In the genomic region with DNA sequence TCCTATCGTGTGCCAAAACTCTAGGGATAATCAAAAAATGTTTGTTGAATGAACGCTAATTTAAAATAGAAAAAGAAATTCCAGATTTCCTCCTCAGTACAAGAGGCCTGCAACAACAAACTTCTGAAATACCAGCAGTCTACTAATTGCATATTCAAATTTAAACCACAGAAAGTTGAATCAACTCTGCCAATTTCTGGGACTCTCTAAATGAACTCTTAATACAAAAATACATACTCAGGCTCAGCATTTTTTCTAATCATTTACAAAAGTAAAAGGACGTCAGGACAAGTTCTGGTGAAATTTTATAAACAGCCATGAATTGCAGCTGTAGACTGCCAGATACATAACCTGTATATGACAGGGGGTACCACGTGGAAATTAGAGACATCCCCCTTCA, we compare ENCODE assay signal across 18 cellular contexts. TPM values are rescaled to one million over a fixed set of nuclear protein-coding genes. Genes with fewer than 3 reads are reported as not detected.
DNase-seq lines count a peak whose midpoint lies in the region; ATAC-seq and TF ChIP-seq lines count a peak whose summit lies in the region.
"Had no signal": no experiment of that assay in that cellular context is flagged by ENCODE, and none has a peak within 500 bp of the region (broad histone marks: within the 10 kb centered on the region; RNA-seq: fewer than 3 reads in every experiment).

No MANE protein-coding gene starts in this region.

- H2BK120ac ChIP-seq in mesenchymal stem cell (ENCODE audit: low read depth, low read length), result no peak overlapping the region

- H3K36me3 ChIP-seq in CD4-positive, CD25-positive, alpha-beta regulatory T cell (ENCODE audit: control insufficient read depth, insufficient read depth, low read length), result no peaks in the 10 kb centered on the region
- peaks cover 3 to 11% of the 10 kb centered on the region in 2 experiments for H3K36me3 ChIP-seq in mesenchymal stem cell (ENCODE audit: control insufficient read depth in 1 of 2, insufficient read depth in 2 of 2, low read depth in 1 of 2, low read length in 2 of 2)
- H3K36me3 ChIP-seq: breast epithelium, gastrocnemius medialis had no signal

- peak overlapping the region; percentile 5 to 51 (median 31) for H3K4me3 Mint-ChIP-seq in CD4-positive, CD25-positive, alpha-beta regulatory T cell
- peak overlapping the region; percentile 44 for H3K4me3 Mint-ChIP-seq in activated T-helper 17 cell treated with anti-CD3 and anti-CD28 coated beads, Interleukin-2, amount 50 U/mL, for 72 hours
- no peak overlapping the region for H3K4me3 Mint-ChIP-seq in glutamatergic neuron (ENCODE audit: unreplicated experiment)
- H3K4me3 Mint-ChIP-seq: activated CD4-positive, alpha-beta T cell treated with anti-CD3 and anti-CD28 coated beads, Interleukin-2, amount 10 ng/mL, durations not matched to agents 24 days and 14 days had no signal

- 97% methylated on average over 3 of the region's 4 CpGs for WGBS in mesenchymal stem cell

- no peak overlapping the region for H3K23ac ChIP-seq in mesenchymal stem cell (ENCODE audit: low read length in 2 of 2)

- H3K27ac Mint-ChIP-seq in CD4-positive, CD25-positive, alpha-beta regulatory T cell, result peak overlapping the region in 2 of 3 donors; percentile 39 to 46
- H3K27ac Mint-ChIP-seq in activated T-helper 17 cell treated with anti-CD3 and anti-CD28 coated beads, Interleukin-2, amount 50 U/mL, for 72 hours, result no peak overlapping the region
- no peak overlapping the region for H3K27ac Mint-ChIP-seq in glutamatergic neuron (ENCODE audit: unreplicated experiment)

- H3K9me3 ChIP-seq in CD4-positive, CD25-positive, alpha-beta regulatory T cell (ENCODE audit: control insufficient read depth in 2 of 2, low read length in 2 of 2), result no peaks in the 10 kb centered on the region
- H3K9me3 ChIP-seq in mesenchymal stem cell (ENCODE audit: control insufficient read depth, low read length), result no peaks in the 10 kb centered on the region
- H3K9me3 ChIP-seq: breast epithelium, gastrocnemius medialis had no signal

- H3K36me3 Mint-ChIP-seq in CD4-positive, CD25-positive, alpha-beta regulatory T cell, result no peaks in the 10 kb centered on the region
- peaks cover 27% of the 10 kb centered on the region for H3K36me3 Mint-ChIP-seq in activated T-helper 17 cell treated with anti-CD3 and anti-CD28 coated beads, Interleukin-2, amount 50 U/mL, for 72 hours (ENCODE audit: low read depth)
- no peaks in the 10 kb centered on the region for H3K36me3 Mint-ChIP-seq in glutamatergic neuron (ENCODE audit: unreplicated experiment)

- peak overlapping the region; percentile 17 for H3K4me3 ChIP-seq in CD4-positive, CD25-positive, alpha-beta regulatory T cell (ENCODE audit: low read depth, low read length)
- H3K4me3 ChIP-seq in mesenchymal stem cell (ENCODE audit: insufficient read depth in 1 of 2, low read depth in 1 of 2, low read length in 2 of 2), result no peak overlapping the region
- H3K4me3 ChIP-seq: breast epithelium, gastrocnemius medialis, GM23248 had no signal

- H2AK5ac ChIP-seq in mesenchymal stem cell (ENCODE audit: low read length, severe bottlenecking), result no peak overlapping the region

- DNase-seq in CD4-positive, CD25-positive, alpha-beta regulatory T cell, result no peak
- DNase-seq in mesenchymal stem cell, result no peak
- DNase-seq in glutamatergic neuron, result no peak
- no peak for DNase-seq in NCI-H748 treated with DMSO at 0.1 percent for 48 hours (lab: John Stamatoyannopoulos, UW)
- DNase-seq: activated CD4-positive, alpha-beta T cell treated with anti-CD3 and anti-CD28 coated beads, Interleukin-2, amount 10 ng/mL, durations not matched to agents 24 days and 14 days; activated effector memory CD4-positive, alpha-beta T cell treated with Interleukin-2 at 50 U/mL for 16 hours; gastrocnemius medialis; GM23248; NCI-H446 treated with DMSO at 0.1 percent for 48 hours; stimulated activated CD4-positive, alpha-beta T cell treated with anti-CD3 and anti-CD28 coated beads, Interleukin-1b, Interleukin-23, amount 100 ng/mL, for 48 hours; stimulated activated CD8-positive, alpha-beta memory T cell treated with anti-CD3 and anti-CD28 coated beads, Interleukin-4, amount 100 ng/mL, for 48 hours had no signal

- H3K9ac ChIP-seq in mesenchymal stem cell (ENCODE audit: low read length), result peak overlapping the region; percentile 7
- H3K9ac ChIP-seq: GM23248 had no signal

- H3K14ac ChIP-seq in mesenchymal stem cell (ENCODE audit: low read length in 2 of 2), result no peak overlapping the region

- no peak overlapping the region for H3K4me2 ChIP-seq in mesenchymal stem cell (ENCODE audit: low read length, poor library complexity, severe bottlenecking)

- H3K27ac ChIP-seq in CD4-positive, CD25-positive, alpha-beta regulatory T cell (ENCODE audit: insufficient read depth, low read length, poor library complexity, severe bottlenecking), result no peak overlapping the region
- no peak overlapping the region for H3K27ac ChIP-seq in mesenchymal stem cell (ENCODE audit: low read length, poor library complexity, severe bottlenecking)
- H3K27ac ChIP-seq: C4-2B, GM23248 had no signal

- ATAC-seq in CD4-positive, CD25-positive, alpha-beta regulatory T cell (ENCODE audit: low read depth in 2 of 2), result no peak
- ATAC-seq in GM21447 (IDR thresholded peaks at IDR 0.05; ENCODE audit: unreplicated experiment) (peak; percentile 35), GM19467 (IDR thresholded peaks at IDR 0.05; ENCODE audit: unreplicated experiment) (no peak), GM18520 (IDR thresholded peaks at IDR 0.05; ENCODE audit: unreplicated experiment) (no peak)
- peak; percentile 70 for ATAC-seq in activated T-helper 17 cell treated with anti-CD3 and anti-CD28 coated beads, Interleukin-2, amount 50 U/mL, for 72 hours (replicated peaks)
- ATAC-seq: gastrocnemius medialis, Panc1 had no signal

- peaks cover 6% of the 10 kb centered on the region for H3K79me1 ChIP-seq in mesenchymal stem cell (replicated peaks; ENCODE audit: low read length, poor library complexity, severe bottlenecking)

- H4K91ac ChIP-seq in mesenchymal stem cell (ENCODE audit: low read length), result no peak overlapping the region

- no peak for TF ChIP-seq CTCF in glutamatergic neuron (IDR thresholded peaks at IDR 0.05; ENCODE audit: partially characterized antibody, unreplicated experiment)

- no peaks in the 10 kb centered on the region for H3K27me3 Mint-ChIP-seq in CD4-positive, CD25-positive, alpha-beta regulatory T cell
- H3K27me3 Mint-ChIP-seq in activated T-helper 17 cell treated with anti-CD3 and anti-CD28 coated beads, Interleukin-2, amount 50 U/mL, for 72 hours, result no peaks in the 10 kb centered on the region
- H3K27me3 Mint-ChIP-seq in glutamatergic neuron (ENCODE audit: unreplicated experiment), result peaks cover 7% of the 10 kb centered on the region
- H3K27me3 Mint-ChIP-seq: activated CD4-positive, alpha-beta T cell treated with anti-CD3 and anti-CD28 coated beads, Interleukin-2, amount 10 ng/mL, durations not matched to agents 24 days and 14 days had no signal

- H2BK12ac ChIP-seq in mesenchymal stem cell (ENCODE audit: low read length in 2 of 2), result no peak overlapping the region

- no peak overlapping the region for H2BK15ac ChIP-seq in mesenchymal stem cell (ENCODE audit: low read depth, poor library complexity, severe bottlenecking)

- no peak overlapping the region for H2AFZ ChIP-seq in mesenchymal stem cell (ENCODE audit: low read depth, low read length)
- H2AFZ ChIP-seq: GM23248 had no signal

- no peak overlapping the region for H2BK5ac ChIP-seq in mesenchymal stem cell (ENCODE audit: low read depth, low read length, poor library complexity, severe bottlenecking)

- H4K8ac ChIP-seq in mesenchymal stem cell (ENCODE audit: low read length), result no peak overlapping the region

- H3K27me3 ChIP-seq in CD4-positive, CD25-positive, alpha-beta regulatory T cell (ENCODE audit: control insufficient read depth, insufficient read depth, low read length), result no peaks in the 10 kb centered on the region
- H3K27me3 ChIP-seq in mesenchymal stem cell (ENCODE audit: control insufficient read depth in 1 of 2, insufficient read depth in 1 of 2, low read length in 2 of 2), result no peaks in the 10 kb centered on the region
- H3K27me3 ChIP-seq: breast epithelium, gastrocnemius medialis had no signal

- H3K4ac ChIP-seq in mesenchymal stem cell (ENCODE audit: low read depth in 1 of 2, low read length in 2 of 2), result no peak overlapping the region

- H3K9me3 Mint-ChIP-seq in CD4-positive, CD25-positive, alpha-beta regulatory T cell, result no peaks in the 10 kb centered on the region
- no peaks in the 10 kb centered on the region for H3K9me3 Mint-ChIP-seq in activated T-helper 17 cell treated with anti-CD3 and anti-CD28 coated beads, Interleukin-2, amount 50 U/mL, for 72 hours
- peaks cover 1% of the 10 kb centered on the region for H3K9me3 Mint-ChIP-seq in glutamatergic neuron (ENCODE audit: unreplicated experiment)
- H3K9me3 Mint-ChIP-seq: activated CD4-positive, alpha-beta T cell treated with anti-CD3 and anti-CD28 coated beads, Interleukin-2, amount 10 ng/mL, durations not matched to agents 24 days and 14 days had no signal

- no peak overlapping the region for H3K18ac ChIP-seq in mesenchymal stem cell (ENCODE audit: low read depth in 1 of 2, low read length in 2 of 2)

- peaks cover 89% of the 10 kb centered on the region for H3K4me1 ChIP-seq in CD4-positive, CD25-positive, alpha-beta regulatory T cell (ENCODE audit: control insufficient read depth, insufficient read depth, low read length, poor library complexity, severe bottlenecking)
- H3K4me1 ChIP-seq in mesenchymal stem cell (ENCODE audit: control insufficient read depth, insufficient read depth, low read depth, low read length), result peaks cover 6% of the 10 kb centered on the region

- H3K4me1 Mint-ChIP-seq in CD4-positive, CD25-positive, alpha-beta regulatory T cell, result peaks cover 45 to 95% (median 84%) of the 10 kb centered on the region in 4 donors
- peaks cover 76% of the 10 kb centered on the region for H3K4me1 Mint-ChIP-seq in activated T-helper 17 cell treated with anti-CD3 and anti-CD28 coated beads, Interleukin-2, amount 50 U/mL, for 72 hours
- H3K4me1 Mint-ChIP-seq in glutamatergic neuron (ENCODE audit: low read depth, unreplicated experiment), result peaks cover 8% of the 10 kb centered on the region

RNA-seq across cellular contexts. Expression of a gene that starts 49.0 kb away (rescaled TPM):
- total RNA-seq in CD4-positive, CD25-positive, alpha-beta regulatory T cell, result 295 TPM
- 10 to 100 TPM in 3 of 4 donors, 1 to 10 TPM in 1; 9.1 to 14.1 (median 11.3) TPM for polyA plus RNA-seq in CD4-positive, CD25-positive, alpha-beta regulatory T cell
- total RNA-seq in activated T-helper 17 cell treated with anti-CD3 and anti-CD28 coated beads, Interleukin-2, amount 50 U/mL, for 72 hours, result 100 to 1,000 TPM in 1 of 2 donors, 10 to 100 TPM in 1; 83.6 to 170 TPM
- 20.1 TPM for polyA plus RNA-seq in mesenchymal stem cell (2013, experiment 1 of 2)
- polyA plus RNA-seq in mesenchymal stem cell (2013, experiment 2 of 2), result 20.0 TPM
- 191 TPM for total RNA-seq in glutamatergic neuron (ENCODE audit: unreplicated experiment)

Comparison
In these comparisons a context has a peak if more than half of its experiments do, and no peak if none do; other contexts are left out.
1. ATAC-seq: peak in GM21447 (single experiment) and activated T-helper 17 cell treated with anti-CD3 and anti-CD28 coated beads, Interleukin-2, amount 50 U/mL, for 72 hours (single experiment); none in CD4-positive, CD25-positive, alpha-beta regulatory T cell (0 of 2), GM19467 (single experiment) and GM18520 (single experiment).
2. H3K27ac Mint-ChIP-seq: peak in CD4-positive, CD25-positive, alpha-beta regulatory T cell (2 of 3); none in activated T-helper 17 cell treated with anti-CD3 and anti-CD28 coated beads, Interleukin-2, amount 50 U/mL, for 72 hours (single experiment) and glutamatergic neuron (single experiment).